ENCODE assay signal across 23 cellular contexts in the genomic region with DNA sequence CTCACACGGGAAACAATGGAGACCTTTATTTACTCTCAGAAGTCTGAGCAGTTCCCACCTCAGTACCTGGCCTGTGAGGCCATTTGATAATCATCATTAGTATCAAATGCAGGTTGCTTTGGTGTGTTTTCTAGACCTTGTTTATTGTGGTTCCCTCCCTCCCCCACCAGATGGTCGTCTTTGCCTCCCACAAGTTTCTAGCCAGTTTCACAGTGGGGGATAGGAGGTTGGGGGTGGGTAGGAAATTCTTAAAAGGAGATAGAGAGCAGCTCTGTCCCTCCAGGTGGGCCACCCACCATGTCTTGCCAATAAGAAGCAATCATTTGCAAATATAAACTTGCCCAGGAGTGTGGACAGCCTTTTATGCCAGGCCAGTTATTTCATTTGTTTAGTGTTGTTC. TPM values are rescaled to one million over a fixed set of nuclear protein-coding genes. Genes with fewer than 3 reads are reported as not detected.
DNase-seq lines count a peak whose midpoint lies in the region; ATAC-seq, FAIRE-seq and TF ChIP-seq lines count a peak whose summit lies in the region.
"Had no signal": no experiment of that assay in that cellular context is flagged by ENCODE, and none has a peak within 500 bp of the region (broad histone marks: within the 10 kb centered on the region; RNA-seq: fewer than 3 reads in every experiment).

No MANE protein-coding gene starts in this region.

- no peak overlapping the region for H3K4me3 ChIP-seq in uterus
- H3K4me3 ChIP-seq: BLaER1, suprapubic skin had no signal

- H3K9me3 Mint-ChIP-seq in activated naive CD4-positive, alpha-beta T cell treated with anti-CD3 and anti-CD28 coated beads, Interleukin-2, amount 50 U/mL, for 24 hours = no peaks in the 10 kb centered on the region
- H3K9me3 Mint-ChIP-seq in WTC11 = 0 out of 2 replicates have a peak, but pooled peaks cover 2% of the 10 kb centered on the region
- H3K9me3 Mint-ChIP-seq: activated CD4-positive, alpha-beta memory T cell treated with anti-CD3 and anti-CD28 coated beads, Interleukin-2, amount 10 ng/mL, durations not matched to agents 7 days and 5 days; activated naive CD4-positive, alpha-beta T cell treated with anti-CD3 and anti-CD28 coated beads for 36 hours; activated T-cell treated with anti-CD3 and anti-CD28 coated beads, Interleukin-2, amount 50 U/mL, for 24 hours; dendritic cell treated with granulocyte-macrophage colony-stimulating factor and Interleukin-4, amounts not matched to agents 40 ng/mL and 50 ng/mL, for 4 days had no signal

- no peaks in the 10 kb centered on the region for H3K36me3 ChIP-seq in uterus
- H3K36me3 ChIP-seq: suprapubic skin had no signal

- H3K27me3 Mint-ChIP-seq in activated naive CD4-positive, alpha-beta T cell treated with anti-CD3 and anti-CD28 coated beads, Interleukin-2, amount 50 U/mL, for 24 hours = peaks cover 5% of the 10 kb centered on the region
- H3K27me3 Mint-ChIP-seq in WTC11 (ENCODE audit: low read depth) = no peaks in the 10 kb centered on the region

- no peak for FAIRE-seq in RCC 7860 (lab: Jason Lieb, UNC)

- peak overlapping the region; percentile 85 to 91 for H3K27ac ChIP-seq in uterus
- H3K27ac ChIP-seq: BLaER1, RWPE1, suprapubic skin had no signal

- peak overlapping the region; percentile 26 for H3K27ac Mint-ChIP-seq in activated naive CD4-positive, alpha-beta T cell treated with anti-CD3 and anti-CD28 coated beads, Interleukin-2, amount 50 U/mL, for 24 hours
- peak overlapping the region; percentile 85 for H3K27ac Mint-ChIP-seq in WTC11
- H3K27ac Mint-ChIP-seq: activated CD4-positive, alpha-beta memory T cell treated with anti-CD3 and anti-CD28 coated beads, Interleukin-2, amount 10 ng/mL, durations not matched to agents 7 days and 5 days; activated naive CD4-positive, alpha-beta T cell treated with anti-CD3 and anti-CD28 coated beads for 36 hours; activated T-cell treated with anti-CD3 and anti-CD28 coated beads, Interleukin-2, amount 50 U/mL, for 24 hours; dendritic cell treated with granulocyte-macrophage colony-stimulating factor and Interleukin-4, amounts not matched to agents 40 ng/mL and 50 ng/mL, for 4 days had no signal

- TF ChIP-seq CTCF in WTC11 (IDR thresholded peaks at IDR 0.05) (no peak), uterus (IDR thresholded peaks at IDR 0.05) (no peak)

- TF ChIP-seq POLR2A in uterus (IDR thresholded peaks at IDR 0.05) = no peak

- H3K4me3 Mint-ChIP-seq in activated naive CD4-positive, alpha-beta T cell treated with anti-CD3 and anti-CD28 coated beads, Interleukin-2, amount 50 U/mL, for 24 hours = no peak overlapping the region
- no peak overlapping the region for H3K4me3 Mint-ChIP-seq in WTC11
- H3K4me3 Mint-ChIP-seq: activated CD4-positive, alpha-beta memory T cell treated with anti-CD3 and anti-CD28 coated beads, Interleukin-2, amount 10 ng/mL, durations not matched to agents 7 days and 5 days; activated naive CD4-positive, alpha-beta T cell treated with anti-CD3 and anti-CD28 coated beads for 36 hours; activated T-cell treated with anti-CD3 and anti-CD28 coated beads, Interleukin-2, amount 50 U/mL, for 24 hours; dendritic cell treated with granulocyte-macrophage colony-stimulating factor and Interleukin-4, amounts not matched to agents 40 ng/mL and 50 ng/mL, for 4 days had no signal

- DNase-seq in activated naive CD4-positive, alpha-beta T cell (lab: John Stamatoyannopoulos, UW) = no peak
- DNase-seq in WTC11 (ENCODE audit: low spot score) = peak; percentile 22
- DNase-seq in islet precursor cell = peak; percentile 76
- DNase-seq in uterus = no peak
- no peak for DNase-seq in DMS153 (lab: John Stamatoyannopoulos, UW)
- DNase-seq in NCI-H446 treated with DMSO at 0.1 percent for 48 hours (lab: John Stamatoyannopoulos, UW) = no peak
- DNase-seq in RCC 7860 (ENCODE audit: low spot score) = no peak
- DNase-seq: activated CD4-positive, alpha-beta memory T cell treated with anti-CD3 and anti-CD28 coated beads, Interleukin-2, amount 10 ng/mL, durations not matched to agents 7 days and 5 days; activated naive CD4-positive, alpha-beta T cell treated with anti-CD3 and anti-CD28 coated beads for 36 hours; activated T-cell treated with anti-CD3 and anti-CD28 coated beads, Interleukin-2, amount 50 U/mL, for 24 hours; amygdala; EL; KG1; midbrain; NCI-H2029 treated with DMSO at 0.1 percent for 48 hours; posterior cingulate gyrus had no signal

- peaks cover 6 to 10% of the 10 kb centered on the region in 2 donors for H3K4me1 ChIP-seq in uterus

- H3K27me3 ChIP-seq in uterus = no peaks in the 10 kb centered on the region
- H3K27me3 ChIP-seq: BLaER1, suprapubic skin had no signal

- intact Hi-C loops in uterus (cut with DNase I; ENCODE audit: low total_unique reads) = no loop called here

- POLR2A ChIA-PET in WTC11 (lab: Charles Lee) = no interaction called here

- no peaks in the 10 kb centered on the region for H3K9me3 ChIP-seq in uterus
- H3K9me3 ChIP-seq: BLaER1, suprapubic skin had no signal

- H3K4me1 Mint-ChIP-seq in activated naive CD4-positive, alpha-beta T cell treated with anti-CD3 and anti-CD28 coated beads, Interleukin-2, amount 50 U/mL, for 24 hours = peaks cover 6% of the 10 kb centered on the region
- H3K4me1 Mint-ChIP-seq in WTC11 = peaks cover 52% of the 10 kb centered on the region

- H3K36me3 Mint-ChIP-seq in activated naive CD4-positive, alpha-beta T cell treated with anti-CD3 and anti-CD28 coated beads, Interleukin-2, amount 50 U/mL, for 24 hours = no peaks in the 10 kb centered on the region
- H3K36me3 Mint-ChIP-seq in WTC11 = peaks cover 11% of the 10 kb centered on the region

- peak; percentile 30 for ATAC-seq in WTC11
- ATAC-seq: activated CD4-positive, CD25-positive, alpha-beta regulatory T cell treated with anti-CD3 and anti-CD28 coated beads, Interleukin-2, amount 50 U/mL, for 24 hours; left lobe of liver had no signal

- CTCF ChIA-PET in WTC11 (lab: Charles Lee) = interaction anchor here (1.1 kb wide), 1 partner anchor 314 kb away, joined by 3 read pairs; no protein-coding TSS in a partner anchor

TF ChIP-seq in WTC11, 78 proteins besides CTCF, POLR2A, EP300 and RAD21:
- TF ChIP-seq, protein P1, sequence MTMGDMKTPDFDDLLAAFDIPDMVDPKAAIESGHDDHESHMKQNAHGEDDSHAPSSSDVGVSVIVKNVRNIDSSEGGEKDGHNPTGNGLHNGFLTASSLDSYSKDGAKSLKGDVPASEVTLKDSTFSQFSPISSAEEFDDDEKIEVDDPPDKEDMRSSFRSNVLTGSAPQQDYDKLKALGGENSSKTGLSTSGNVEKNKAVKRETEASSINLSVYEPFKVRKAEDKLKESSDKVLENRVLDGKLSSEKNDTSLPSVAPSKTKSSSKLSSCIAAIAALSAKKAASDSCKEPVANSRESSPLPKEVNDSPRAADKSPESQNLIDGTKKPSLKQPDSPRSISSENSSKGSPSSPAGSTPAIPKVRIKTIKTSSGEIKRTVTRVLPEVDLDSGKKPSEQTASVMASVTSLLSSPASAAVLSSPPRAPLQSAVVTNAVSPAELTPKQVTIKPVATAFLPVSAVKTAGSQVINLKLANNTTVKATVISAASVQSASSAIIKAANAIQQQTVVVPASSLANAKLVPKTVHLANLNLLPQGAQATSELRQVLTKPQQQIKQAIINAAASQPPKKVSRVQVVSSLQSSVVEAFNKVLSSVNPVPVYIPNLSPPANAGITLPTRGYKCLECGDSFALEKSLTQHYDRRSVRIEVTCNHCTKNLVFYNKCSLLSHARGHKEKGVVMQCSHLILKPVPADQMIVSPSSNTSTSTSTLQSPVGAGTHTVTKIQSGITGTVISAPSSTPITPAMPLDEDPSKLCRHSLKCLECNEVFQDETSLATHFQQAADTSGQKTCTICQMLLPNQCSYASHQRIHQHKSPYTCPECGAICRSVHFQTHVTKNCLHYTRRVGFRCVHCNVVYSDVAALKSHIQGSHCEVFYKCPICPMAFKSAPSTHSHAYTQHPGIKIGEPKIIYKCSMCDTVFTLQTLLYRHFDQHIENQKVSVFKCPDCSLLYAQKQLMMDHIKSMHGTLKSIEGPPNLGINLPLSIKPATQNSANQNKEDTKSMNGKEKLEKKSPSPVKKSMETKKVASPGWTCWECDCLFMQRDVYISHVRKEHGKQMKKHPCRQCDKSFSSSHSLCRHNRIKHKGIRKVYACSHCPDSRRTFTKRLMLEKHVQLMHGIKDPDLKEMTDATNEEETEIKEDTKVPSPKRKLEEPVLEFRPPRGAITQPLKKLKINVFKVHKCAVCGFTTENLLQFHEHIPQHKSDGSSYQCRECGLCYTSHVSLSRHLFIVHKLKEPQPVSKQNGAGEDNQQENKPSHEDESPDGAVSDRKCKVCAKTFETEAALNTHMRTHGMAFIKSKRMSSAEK (CRISPR knock-in tag; IDR thresholded peaks at IDR 0.05; ENCODE audit: borderline replicate concordance) = no peak
- TF ChIP-seq SP1 (CRISPR knock-in tag; conservative IDR thresholded peaks at IDR 0.05) = 0 out of 2 replicates have a peak, but pooled peaks have one; percentile 19
TF ChIP-seq in WTC11: peak in this region for 1.

RNA-seq across cellular contexts. Expression of a gene that starts 31.3 kb away (rescaled TPM):
- total RNA-seq in WTC11 (2021) = 5.9 to 9.6 TPM (median 6.3 TPM) in 3 replicates
- total RNA-seq in uterus = 10 to 100 TPM; 16.8 to 74.0 (median 36.9) TPM

Comparison
In these comparisons a context has a peak if more than half of its experiments do, and no peak if none do; other contexts are left out.
1. DNase-seq: peak in WTC11 (single experiment) and islet precursor cell (single experiment); none in activated naive CD4-positive, alpha-beta T cell (0 of 4), uterus (0 of 2), DMS153 (single experiment), NCI-H446 treated with DMSO at 0.1 percent for 48 hours (single experiment) and RCC 7860 (single experiment).